1 cellular context compared by ENCODE assay signal in the genomic region with DNA sequence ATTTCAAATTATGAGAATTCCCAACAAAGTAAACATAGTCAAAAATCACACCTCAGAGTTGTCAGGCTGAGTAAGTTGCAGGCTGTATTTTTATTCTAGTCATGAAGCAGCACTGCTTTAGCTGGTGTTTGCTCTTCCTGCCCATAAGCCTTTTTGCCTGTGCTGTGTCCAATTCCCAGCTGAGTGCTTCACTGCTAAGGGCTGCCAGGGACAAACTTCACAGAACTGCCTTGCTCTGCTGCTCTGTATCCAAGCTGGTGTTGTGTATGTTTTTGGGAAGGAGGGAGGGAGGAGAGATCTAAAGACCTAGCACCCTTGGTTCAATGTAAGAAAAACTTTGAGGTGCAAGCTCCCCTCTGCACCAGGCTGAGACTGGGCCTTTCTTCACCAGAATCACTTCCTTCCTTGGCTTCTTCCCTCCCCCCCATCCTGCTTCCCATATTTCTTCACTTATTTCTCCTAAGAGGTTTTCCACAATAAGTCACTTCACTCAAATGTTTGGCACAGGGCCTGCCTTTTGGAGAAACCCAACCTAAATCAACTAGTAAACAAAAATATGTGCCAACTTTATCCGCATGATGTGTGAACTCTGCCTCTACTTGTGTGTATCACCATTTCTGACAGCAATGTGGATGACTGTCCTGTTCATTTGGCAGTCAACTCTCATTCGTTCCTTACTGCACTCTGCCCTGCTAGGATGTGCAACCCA.
TF ChIP-seq lines count a peak whose summit lies in the region.

No MANE protein-coding gene starts in this region.

TF ChIP-seq in HCT116, 20 proteins besides CTCF, POLR2A, EP300 and RAD21 (continued from another document):
- TF ChIP-seq, protein P1, sequence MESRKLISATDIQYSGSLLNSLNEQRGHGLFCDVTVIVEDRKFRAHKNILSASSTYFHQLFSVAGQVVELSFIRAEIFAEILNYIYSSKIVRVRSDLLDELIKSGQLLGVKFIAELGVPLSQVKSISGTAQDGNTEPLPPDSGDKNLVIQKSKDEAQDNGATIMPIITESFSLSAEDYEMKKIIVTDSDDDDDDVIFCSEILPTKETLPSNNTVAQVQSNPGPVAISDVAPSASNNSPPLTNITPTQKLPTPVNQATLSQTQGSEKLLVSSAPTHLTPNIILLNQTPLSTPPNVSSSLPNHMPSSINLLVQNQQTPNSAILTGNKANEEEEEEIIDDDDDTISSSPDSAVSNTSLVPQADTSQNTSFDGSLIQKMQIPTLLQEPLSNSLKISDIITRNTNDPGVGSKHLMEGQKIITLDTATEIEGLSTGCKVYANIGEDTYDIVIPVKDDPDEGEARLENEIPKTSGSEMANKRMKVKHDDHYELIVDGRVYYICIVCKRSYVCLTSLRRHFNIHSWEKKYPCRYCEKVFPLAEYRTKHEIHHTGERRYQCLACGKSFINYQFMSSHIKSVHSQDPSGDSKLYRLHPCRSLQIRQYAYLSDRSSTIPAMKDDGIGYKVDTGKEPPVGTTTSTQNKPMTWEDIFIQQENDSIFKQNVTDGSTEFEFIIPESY (IDR thresholded peaks at IDR 0.05; ENCODE audit: extremely low read depth, insufficient replicate concordance, low read length), result no peak
